In genomic region chr4:186650401-186651180, GRCh38 we compare ENCODE assay signal across 20 cellular contexts.
"Had no signal": no experiment of that assay in that cellular context is flagged by ENCODE, and none has a peak within 500 bp of the region (broad histone marks: within the 10 kb centered on the region; RNA-seq: fewer than 3 reads in every experiment).

No MANE protein-coding gene starts in this region.

- H3K36me3 Mint-ChIP-seq: activated naive CD8-positive, alpha-beta T cell had no signal

- H3K27ac Mint-ChIP-seq: activated CD4-positive, alpha-beta T cell treated with anti-CD3 and anti-CD28 coated beads, Interleukin-2, amount 10 ng/mL, durations not matched to agents 7 days and 5 days; activated naive CD8-positive, alpha-beta T cell; activated T-cell treated with anti-CD3 and anti-CD28 coated beads, Interleukin-2, amount 50 U/mL, for 72 hours; endodermal cell; T-helper 17 cell had no signal

- DNase-seq: activated CD4-positive, alpha-beta T cell treated with anti-CD3 and anti-CD28 coated beads, Interleukin-2, amount 10 ng/mL, durations not matched to agents 7 days and 5 days; activated CD4-positive, CD25-positive, alpha-beta regulatory T cell; activated CD8-positive, alpha-beta memory T cell treated with anti-CD3 and anti-CD28 coated beads, Interleukin-2, amount 50 U/mL, for 48 hours; activated gamma-delta T cell; activated T-cell treated with anti-CD3 and anti-CD28 coated beads, Interleukin-2, amount 50 U/mL, for 72 hours; brain microvascular endothelial cell; dermis blood vessel endothelial cell; endodermal cell; erythroblast; left ventricle myocardium inferior; mesenchymal stem cell; stimulated activated CD4-positive, alpha-beta T cell treated with anti-CD3 and anti-CD28 coated beads, Interleukin-12 subunit alpha, Interleukin-12 subunit beta, amount 100 ng/mL, for 4 hours; stimulated activated CD4-positive, alpha-beta T cell treated with anti-CD3 and anti-CD28 coated beads, Interleukin-2, amount 100 ng/mL, for 24 hours; stomach; T-helper 17 cell; testis; upper lobe of left lung had no signal

- H3K4me1 ChIP-seq: testis had no signal

- H3K36me3 ChIP-seq: brain microvascular endothelial cell had no signal

- H3K27ac ChIP-seq: testis, upper lobe of left lung had no signal

- H3K4me3 Mint-ChIP-seq: activated CD4-positive, alpha-beta T cell treated with anti-CD3 and anti-CD28 coated beads, Interleukin-2, amount 10 ng/mL, durations not matched to agents 7 days and 5 days; activated naive CD8-positive, alpha-beta T cell; activated T-cell treated with anti-CD3 and anti-CD28 coated beads, Interleukin-2, amount 50 U/mL, for 72 hours; endodermal cell; T-helper 17 cell had no signal

- FAIRE-seq: keratinocyte had no signal

- H3K9me3 Mint-ChIP-seq: activated CD4-positive, alpha-beta T cell treated with anti-CD3 and anti-CD28 coated beads, Interleukin-2, amount 10 ng/mL, durations not matched to agents 7 days and 5 days; activated T-cell treated with anti-CD3 and anti-CD28 coated beads, Interleukin-2, amount 50 U/mL, for 72 hours; endodermal cell; nephron had no signal

- H3K4me3 ChIP-seq: testis had no signal

- H3K4me1 Mint-ChIP-seq: activated CD4-positive, alpha-beta T cell treated with anti-CD3 and anti-CD28 coated beads, Interleukin-2, amount 10 ng/mL, durations not matched to agents 7 days and 5 days; T-helper 17 cell had no signal

- H3K27me3 ChIP-seq: brain microvascular endothelial cell, stomach, testis, upper lobe of left lung had no signal

- H3K27me3 Mint-ChIP-seq: activated CD4-positive, alpha-beta T cell treated with anti-CD3 and anti-CD28 coated beads, Interleukin-2, amount 10 ng/mL, durations not matched to agents 7 days and 5 days; T-helper 17 cell had no signal

- H3K9me3 ChIP-seq: left ventricle myocardium inferior, stomach, testis, upper lobe of left lung had no signal

- ATAC-seq: activated T-cell treated with anti-CD3 and anti-CD28 coated beads, Interleukin-2, amount 50 U/mL, for 72 hours; T-helper 17 cell had no signal
